ENCODE assay signal across 25 cellular contexts in the genomic region with DNA sequence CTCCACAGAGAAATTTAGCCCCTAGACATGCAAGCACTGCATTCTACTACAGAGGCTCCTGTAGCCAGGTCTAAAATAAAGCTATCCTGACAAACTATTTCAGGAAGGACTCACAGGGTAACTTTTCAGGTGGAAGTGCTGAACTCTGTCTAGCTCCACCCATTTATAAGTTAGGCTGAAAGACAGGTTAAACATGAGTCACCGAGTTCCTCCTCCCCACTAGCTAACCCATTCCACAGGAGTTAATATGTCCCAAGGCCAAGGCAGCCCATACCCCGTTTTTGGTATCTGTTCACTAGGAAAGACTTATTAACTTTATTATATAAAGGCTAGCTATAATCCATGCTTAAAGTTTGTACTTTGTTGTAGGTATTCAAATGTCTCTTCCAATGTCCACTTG. TPM values are rescaled to one million over a fixed set of nuclear protein-coding genes. Genes with fewer than 3 reads are reported as not detected.
A peak's percentile ranks its signal among the peaks of the same experiment; 100 is the strongest.
DNase-seq lines count a peak whose midpoint lies in the region; ATAC-seq and TF ChIP-seq lines count a peak whose summit lies in the region.
"Had no signal": no experiment of that assay in that cellular context is flagged by ENCODE, and none has a peak within 500 bp of the region (broad histone marks: within the 10 kb centered on the region; RNA-seq: fewer than 3 reads in every experiment).

No MANE protein-coding gene starts in this region.

- no peak overlapping the region for H3K4me3 ChIP-seq in PC-9
- H3K4me3 ChIP-seq: dorsolateral prefrontal cortex, psoas muscle, SJCRH30, tibial nerve had no signal

- TF ChIP-seq CTCF in PC-9 (conservative IDR thresholded peaks at IDR 0.05), result no peak

- H3K27ac ChIP-seq in PC-9, result no peak overlapping the region
- H3K27ac ChIP-seq: 22Rv1, dorsolateral prefrontal cortex, psoas muscle, SJCRH30, tibial nerve had no signal

- peak; percentile 30 for DNase-seq in DMS53 (lab: John Stamatoyannopoulos, UW)
- no peak for DNase-seq in DMS53 treated with DMSO at 0.1 percent for 48 hours (lab: John Stamatoyannopoulos, UW; ENCODE audit: unreplicated experiment)
- DNase-seq in PC-9, result peak; percentile 28 to 82
- DNase-seq in renal cortical epithelial cell (ENCODE audit: low read depth), result peak; percentile 73
- DNase-seq in epidermal melanocyte (ENCODE audit: insufficient read length, low spot score), result no peak
- no peak for DNase-seq in head of caudate nucleus
- no peak for DNase-seq in NCI-H748 treated with DMSO at 0.1 percent for 48 hours (lab: John Stamatoyannopoulos, UW)
- DNase-seq: activated CD4-positive, alpha-beta T cell treated with anti-CD3 and anti-CD28 coated beads, Interleukin-2, amount 10 ng/mL, durations not matched to agents 7 days and 5 days; activated CD8-positive, alpha-beta memory T cell treated with anti-CD3 and anti-CD28 coated beads, Interleukin-2, amount 50 U/mL, for 4 hours; activated effector memory CD4-positive, alpha-beta T cell treated with Interleukin-2 at 50 U/mL for 16 hours; BE2C; dorsolateral prefrontal cortex; EL; erythroblast; H7; midbrain; NCI-H69; nephron progenitor cell; psoas muscle; SJCRH30; stimulated activated CD4-positive, alpha-beta T cell treated with anti-CD3 and anti-CD28 coated beads, Interleukin-4, amount 100 ng/mL, for 24 hours had no signal

- intact Hi-C loops in PC-9 (cut with micrococcal nuclease; ENCODE audit: unreplicated experiment) (no loop called here), head of caudate nucleus (cut with DNase I) (no loop called here)

- no peaks in the 10 kb centered on the region for H3K9me2 ChIP-seq in PC-9 (ENCODE audit: insufficient read depth)

- peak; percentile 85 for ATAC-seq in esophagus mucosa
- ATAC-seq: left lobe of liver, psoas muscle had no signal

- H3K4me2 ChIP-seq in PC-9, result peak overlapping the region; percentile 48

- H3K27me3 ChIP-seq in PC-9 (ENCODE audit: insufficient read depth, low read depth), result no peaks in the 10 kb centered on the region
- H3K27me3 ChIP-seq: BE2C, dorsolateral prefrontal cortex, SJCRH30, tibial nerve had no signal

- no TSS peak for BruUV-seq in PC-9 (replicated peaks; lab: Mats Ljungman, UMichigan)

- peaks cover 10% of the 10 kb centered on the region; the same call in 1 of the 2 replicates for H4K20me1 ChIP-seq in PC-9 (ENCODE audit: insufficient read depth)

- peaks cover 83% of the 10 kb centered on the region for H3K79me2 ChIP-seq in PC-9 (ENCODE audit: low read depth)

- 0 out of 2 replicates have a peak, but pooled peaks cover 9% of the 10 kb centered on the region for H3K36me3 ChIP-seq in PC-9 (ENCODE audit: low read depth)
- H3K36me3 ChIP-seq: BE2C, SJCRH30, tibial nerve had no signal

- peaks cover 34% of the 10 kb centered on the region for H3K4me1 ChIP-seq in PC-9 (replicated peaks; ENCODE audit: insufficient read depth)
- H3K4me1 ChIP-seq: BE2C had no signal

- no peaks in the 10 kb centered on the region for H3K9me3 ChIP-seq in PC-9 (ENCODE audit: insufficient read depth, low read depth)
- H3K9me3 ChIP-seq: BE2C, psoas muscle, SJCRH30, tibial nerve had no signal

- POLR2A ChIA-PET in PC-9 (lab: Charles Lee; ENCODE audit: unreplicated experiment), result no interaction called here

- H3F3A ChIP-seq in PC-9 (ENCODE audit: insufficient read depth, low read depth), result peaks cover 8% of the 10 kb centered on the region; the same call in 1 of the 2 replicates

- no peak overlapping the region for H2AFZ ChIP-seq in PC-9

- CTCF ChIA-PET in PC-9 (lab: Charles Lee), result interaction anchor here (0.5 kb wide), 1 partner anchor 1124 kb away, joined by 3 read pairs; no protein-coding TSS in a partner anchor

RNA-seq across cellular contexts. Expression of gene CWC22, which starts 3.5 kb away (rescaled TPM):
- total RNA-seq in PC-9 (2021) (31.2 and 35.2 TPM in 2 replicates), esophagus mucosa (11.1 TPM), renal cortical epithelial cell (12.0 and 25.9 TPM in 2 replicates)

Comparison
In these comparisons a context has a peak if more than half of its experiments do, and no peak if none do; other contexts are left out.
1. DNase-seq: peak in DMS53 (single experiment), PC-9 (2 of 2) and renal cortical epithelial cell (single experiment); none in DMS53 treated with DMSO at 0.1 percent for 48 hours (single experiment), epidermal melanocyte (single experiment), head of caudate nucleus (0 of 42) and NCI-H748 treated with DMSO at 0.1 percent for 48 hours (single experiment).